In genomic region chr10:22573820-22574569, GRCh38 we compare ENCODE assay signal across 10 cellular contexts.
DNase-seq lines count a peak whose midpoint lies in the region; FAIRE-seq and TF ChIP-seq lines count a peak whose summit lies in the region.
"Had no signal": no experiment of that assay in that cellular context is flagged by ENCODE, and none has a peak within 500 bp of the region (broad histone marks: within the 10 kb centered on the region; RNA-seq: fewer than 3 reads in every experiment).

No MANE protein-coding gene starts in this region.

- no peak overlapping the region for H2BK12ac ChIP-seq in H1 (ENCODE audit: low read depth, low read length)

- H3K23me2 ChIP-seq in H1 (ENCODE audit: low read depth, low read length): no peaks in the 10 kb centered on the region

- H3K27me3 ChIP-seq in OCI-LY1 (ENCODE audit: insufficient read depth, low read length): no peaks in the 10 kb centered on the region
- H3K27me3 ChIP-seq in H1 (replicated peaks in 1 of 4; ENCODE audit: control insufficient read depth in 3 of 4, extremely low read depth in 1 of 4, insufficient read depth in 3 of 4, low read length in 3 of 4): no peaks in the 10 kb centered on the region

- no peak overlapping the region for H4K5ac ChIP-seq in H1 (ENCODE audit: insufficient read length, low read depth, low read length)

- no peak for FAIRE-seq in H1 (lab: Jason Lieb, UNC)

- no peak overlapping the region for H3K4ac ChIP-seq in H1 (replicated peaks; ENCODE audit: insufficient read length, low read depth, low read length)

- H3K56ac ChIP-seq in H1 (replicated peaks; ENCODE audit: insufficient read length, low read depth, low read length): no peak overlapping the region

- peak; percentile 80 for TF ChIP-seq CTCF in OCI-LY1 (IDR thresholded peaks at IDR 0.05; ENCODE audit: low read length)
- TF ChIP-seq CTCF in H1 (IDR thresholded peaks at IDR 0.05; ENCODE audit: control extremely low read depth in 1 of 3, insufficient read depth in 1 of 3, low read depth in 1 of 3, low read length in 3 of 3): peak; percentile 11 to 62 (median 49)
- peak; percentile 46 for TF ChIP-seq CTCF in progenitor cell of endocrine pancreas (IDR thresholded peaks at IDR 0.05; ENCODE audit: unreplicated experiment)

- H3K36me3 ChIP-seq in OCI-LY1 (ENCODE audit: insufficient read depth, low read length) (no peaks in the 10 kb centered on the region; the same call in 1 of the 2 replicates), H1 (ENCODE audit: control insufficient read depth in 2 of 4, insufficient read depth in 4 of 4, low read length in 3 of 4) (peaks cover 0 to 19% (median 10%) of the 10 kb centered on the region in 4 experiments; a peak in 5 of 8 replicates)

- peak; percentile 13 for DNase-seq in stimulated activated CD8-positive, alpha-beta memory T cell treated with anti-CD3 and anti-CD28 coated beads, Interleukin-15, amount 100 ng/mL, for 1 hour (ENCODE audit: low read depth)
- DNase-seq in stimulated activated CD8-positive, alpha-beta memory T cell treated with anti-CD3 and anti-CD28 coated beads, Interleukin-4, amount 100 ng/mL, for 48 hours: no peak
- DNase-seq in H1 (ENCODE audit: low read depth in 1 of 2, low spot score in 2 of 2): peak in 1 of 2 experiments; percentile 41
- no peak for DNase-seq in progenitor cell of endocrine pancreas (ENCODE audit: low spot score, unreplicated experiment)
- DNase-seq in NCI-H2107 (lab: John Stamatoyannopoulos, UW): no peak
- DNase-seq in OCI-M2 (lab: John Stamatoyannopoulos, UW; ENCODE audit: unreplicated experiment): no peak
- DNase-seq in activated effector memory CD4-positive, alpha-beta T cell treated with anti-CD3 and anti-CD28 coated beads, Interleukin-2, amount 50 U/mL, for 16 hours: no peak

- no peak overlapping the region for H2BK120ac ChIP-seq in H1 (replicated peaks; ENCODE audit: low read depth, low read length)

- no peak overlapping the region for H3K14ac ChIP-seq in H1 (ENCODE audit: insufficient read length)

- no peak overlapping the region for H2AFZ ChIP-seq in OCI-LY1 (ENCODE audit: low read length)
- H2AFZ ChIP-seq in H1 (ENCODE audit: low read length): no peak overlapping the region

- H3K4me3 ChIP-seq in OCI-LY1 (ENCODE audit: low read depth, low read length, poor library complexity, severe bottlenecking): no peak overlapping the region
- H3K4me3 ChIP-seq in H1 (ENCODE audit: extremely low read depth in 1 of 4, insufficient read depth in 2 of 4, low read depth in 3 of 4, low read length in 4 of 4): no peak overlapping the region
- H3K4me3 ChIP-seq: thoracic aorta had no signal

- H3K4me1 ChIP-seq in OCI-LY1 (ENCODE audit: insufficient read depth, low read length, severe bottlenecking): no peaks in the 10 kb centered on the region
- no peaks in the 10 kb centered on the region for H3K4me1 ChIP-seq in H1 (replicated peaks in 1 of 4; ENCODE audit: control insufficient read depth in 3 of 4, insufficient read depth in 4 of 4, low read length in 3 of 4)

- H2AK5ac ChIP-seq in H1 (ENCODE audit: low read depth, low read length): no peak overlapping the region

- no peak for TF ChIP-seq EP300 in H1 (IDR thresholded peaks at IDR 0.05; ENCODE audit: borderline replicate concordance in 1 of 2, low read depth in 2 of 2, low read length in 2 of 2)

- CTCF ChIA-PET in H1 (lab: Charles Lee; ENCODE audit: partially characterized antibody): interaction anchor here (0.6 to 5.0 kb wide), 26 partner anchors 10 to 669 kb away, joined by 3 to 41 read pairs (median 4); partner anchors contain the start of gene DNAJC1

- no peak overlapping the region; the same call in 1 of the 2 replicates for H3K4me2 ChIP-seq in OCI-LY1 (ENCODE audit: low read length)
- H3K4me2 ChIP-seq in H1 (ENCODE audit: insufficient read depth in 1 of 2, low read depth in 2 of 2, low read length in 2 of 2): no peak overlapping the region

- no peak overlapping the region for H2BK5ac ChIP-seq in H1 (ENCODE audit: low read depth, low read length)

- H3K36me3 Mint-ChIP-seq in progenitor cell of endocrine pancreas (ENCODE audit: insufficient read depth): peaks cover 30% of the 10 kb centered on the region

- no peaks in the 10 kb centered on the region for H3K9me2 ChIP-seq in OCI-LY1 (ENCODE audit: low read depth, low read length)

- no peak overlapping the region for H2BK20ac ChIP-seq in H1 (ENCODE audit: low read length)

- H3K9ac ChIP-seq in OCI-LY1 (ENCODE audit: low read length): no peak overlapping the region
- H3K9ac ChIP-seq in H1 (replicated peaks in 1 of 4; ENCODE audit: extremely low read depth in 1 of 4, low read depth in 3 of 4, low read length in 3 of 4): no peak overlapping the region

- no peak overlapping the region for H3K27ac ChIP-seq in OCI-LY1 (ENCODE audit: low read depth, low read length, poor library complexity, severe bottlenecking)
- no peak overlapping the region for H3K27ac ChIP-seq in H1 (ENCODE audit: low read depth, low read length)
- H3K27ac ChIP-seq: epithelial cell of prostate, thoracic aorta had no signal

- H3K9me3 ChIP-seq in OCI-LY1 (ENCODE audit: low read length): no peaks in the 10 kb centered on the region
- no peaks in the 10 kb centered on the region for H3K9me3 ChIP-seq in H1 (ENCODE audit: insufficient read depth in 2 of 2, low read depth in 1 of 2, low read length in 1 of 2)
- H3K9me3 ChIP-seq: thoracic aorta had no signal

- H3K23ac ChIP-seq in H1 (ENCODE audit: insufficient read length): no peak overlapping the region

- H3F3A ChIP-seq in OCI-LY1 (ENCODE audit: insufficient read depth, low read length): no peaks in the 10 kb centered on the region

- no peak overlapping the region for H4K91ac ChIP-seq in H1 (replicated peaks; ENCODE audit: insufficient read length, low read length)

- no peak overlapping the region for H3K27ac Mint-ChIP-seq in progenitor cell of endocrine pancreas

- H3K18ac ChIP-seq in H1 (ENCODE audit: extremely low read depth, low read length): no peak overlapping the region

- no peak overlapping the region for H2BK15ac ChIP-seq in H1 (ENCODE audit: low read length)

- no peaks in the 10 kb centered on the region for H3K27me3 Mint-ChIP-seq in progenitor cell of endocrine pancreas

- no peak overlapping the region for H3K4me3 Mint-ChIP-seq in progenitor cell of endocrine pancreas (ENCODE audit: low read depth)

- no peaks in the 10 kb centered on the region for H3K4me1 Mint-ChIP-seq in progenitor cell of endocrine pancreas (ENCODE audit: low read depth)

- H3K9me3 Mint-ChIP-seq in progenitor cell of endocrine pancreas (ENCODE audit: low read depth): peaks cover 3% of the 10 kb centered on the region

- H4K20me1 ChIP-seq in OCI-LY1 (ENCODE audit: insufficient read depth, low read length): no peaks in the 10 kb centered on the region
- peaks cover 0 to 2% of the 10 kb centered on the region in 2 experiments for H4K20me1 ChIP-seq in H1 (replicated peaks in 1 of 2; ENCODE audit: control insufficient read depth in 1 of 2, insufficient read depth in 2 of 2, low read length in 2 of 2)

- 73% methylated on average over 7 of the region's 7 CpGs; no CpG with 5 or more reads in 1 of the 2 experiments for WGBS in H1 (ENCODE audit: extremely low coverage in 1 of 2, insufficient coverage in 1 of 2, insufficient read length in 1 of 2, insufficient replicate concordance in 2 of 2, low coverage in 1 of 2, low lambda C conversion rate in 2 of 2, missing lambda C conversion rate in 1 of 2), 2 experiments

- no peak for TF ChIP-seq POLR2A in H1 (IDR thresholded peaks at IDR 0.05; ENCODE audit: control extremely low read depth in 1 of 2, low read depth in 2 of 2, low read length in 2 of 2)

- no peaks in the 10 kb centered on the region; the same call in 1 of the 2 replicates for H3K79me1 ChIP-seq in H1 (ENCODE audit: low read depth, low read length)

- H4K8ac ChIP-seq in H1 (ENCODE audit: extremely low read depth, insufficient read depth, low read length): no peak overlapping the region

- H3K79me2 ChIP-seq in OCI-LY1 (ENCODE audit: insufficient read depth, low read length): no peaks in the 10 kb centered on the region
- no peaks in the 10 kb centered on the region for H3K79me2 ChIP-seq in H1 (ENCODE audit: control insufficient read depth in 1 of 2, insufficient read depth in 2 of 2, low read length in 2 of 2)

- peak; percentile 63 to 66 for TF ChIP-seq RAD21 in H1 (IDR thresholded peaks at IDR 0.05 in 1 of 2, conservative IDR thresholded peaks at IDR 0.05 in 1 of 2; ENCODE audit: low read depth in 2 of 2, low read length in 2 of 2)

- POLR2A ChIA-PET in H1 (lab: Charles Lee; ENCODE audit: partially characterized antibody): interaction anchor here (0.7 kb wide), 1 partner anchor 408 kb away, joined by 3 read pairs; no protein-coding TSS in a partner anchor

TF ChIP-seq in H1, 55 proteins besides CTCF, POLR2A, EP300 and RAD21 (continues in another document):
- no peak for TF ChIP-seq CREB1 (IDR thresholded peaks at IDR 0.05)
- TF ChIP-seq TBP (IDR thresholded peaks at IDR 0.05; ENCODE audit: low read depth, low read length): no peak
- no peak for TF ChIP-seq BCL11A (IDR thresholded peaks at IDR 0.05; ENCODE audit: low read depth in 2 of 2, low read length in 2 of 2)
- no peak for TF ChIP-seq GTF2F1 (IDR thresholded peaks at IDR 0.05; ENCODE audit: borderline replicate concordance, low read depth, low read length)
- TF ChIP-seq EGR1 (IDR thresholded peaks at IDR 0.05; ENCODE audit: borderline replicate concordance, low read depth, low read length): no peak
- no peak for TF ChIP-seq RNF2 (IDR thresholded peaks at IDR 0.05; ENCODE audit: borderline replicate concordance, low read depth, low read length, missing control alignments, poor library complexity, severe bottlenecking)
- no peak for TF ChIP-seq NANOG (IDR thresholded peaks at IDR 0.05; ENCODE audit: insufficient read depth, low read depth, low read length, poor library complexity, severe bottlenecking)
- no peak for TF ChIP-seq ATF2 (IDR thresholded peaks at IDR 0.05; ENCODE audit: low read length)
- TF ChIP-seq TCF12 (IDR thresholded peaks at IDR 0.05; ENCODE audit: low read depth, low read length): no peak
- TF ChIP-seq JUND (IDR thresholded peaks at IDR 0.05; ENCODE audit: low read length): no peak
- TF ChIP-seq POLR2AphosphoS5 (IDR thresholded peaks at IDR 0.05; ENCODE audit: low read depth, low read length): no peak
- TF ChIP-seq MAX (IDR thresholded peaks at IDR 0.05): no peak
